In genomic region chr20:46939031-46939430, GRCh38 we compare ENCODE assay signal across 12 cellular contexts. TPM values are rescaled to one million over a fixed set of nuclear protein-coding genes. Genes with fewer than 3 reads are reported as not detected.
DNase-seq lines count a peak whose midpoint lies in the region; TF ChIP-seq lines count a peak whose summit lies in the region.
"Had no signal": no experiment of that assay in that cellular context is flagged by ENCODE, and none has a peak within 500 bp of the region (broad histone marks: within the 10 kb centered on the region; RNA-seq: fewer than 3 reads in every experiment).

No MANE protein-coding gene starts in this region.

- intact Hi-C loops in dendritic cell treated with granulocyte-macrophage colony-stimulating factor and Interleukin-4, amounts not matched to agents 40 ng/mL and 50 ng/mL, for 4 days (cut with micrococcal nuclease): no loop called here
- intact Hi-C loops in activated CD4-positive, alpha-beta memory T cell treated with anti-CD3 and anti-CD28 coated beads for 36 hours (cut with micrococcal nuclease): no loop called here

- DNase-seq in SKM-1 treated with dmso at 0.1 percent for 144 hours (lab: John Stamatoyannopoulos, UW; ENCODE audit: unreplicated experiment): peak; percentile 7
- DNase-seq in SKM-1 (lab: John Stamatoyannopoulos, UW; ENCODE audit: unreplicated experiment): no peak
- DNase-seq in NB4 (ENCODE audit: low read depth): peak; percentile 43
- DNase-seq in progenitor cell of endocrine pancreas (ENCODE audit: low spot score, unreplicated experiment): no peak
- no peak for DNase-seq in activated CD4-positive, alpha-beta memory T cell treated with anti-CD3 and anti-CD28 coated beads for 36 hours
- no peak for DNase-seq in middle frontal gyrus (ENCODE audit: extremely low spot score, low spot score)
- DNase-seq in substantia nigra (lab: John Stamatoyannopoulos, UW): no peak
- DNase-seq: activated T-cell treated with anti-CD3 and anti-CD28 coated beads, Interleukin-2, amount 50 U/mL, for 48 hours; AML-193; NCI-H1048 had no signal

- H3K27ac Mint-ChIP-seq in dendritic cell treated with granulocyte-macrophage colony-stimulating factor and Interleukin-4, amounts not matched to agents 40 ng/mL and 50 ng/mL, for 4 days: peak overlapping the region; percentile 41
- peak overlapping the region; percentile 35 for H3K27ac Mint-ChIP-seq in progenitor cell of endocrine pancreas
- no peak overlapping the region for H3K27ac Mint-ChIP-seq in activated CD4-positive, alpha-beta memory T cell treated with anti-CD3 and anti-CD28 coated beads for 36 hours

- H3K4me3 ChIP-seq in NB4 (ENCODE audit: low read depth, low read length): no peak overlapping the region

- POLR2A ChIA-PET in activated CD4-positive, alpha-beta memory T cell treated with anti-CD3 and anti-CD28 coated beads for 36 hours (lab: Charles Lee): no interaction called here

- H3K9me3 Mint-ChIP-seq in dendritic cell treated with granulocyte-macrophage colony-stimulating factor and Interleukin-4, amounts not matched to agents 40 ng/mL and 50 ng/mL, for 4 days: no peaks in the 10 kb centered on the region
- no peaks in the 10 kb centered on the region for H3K9me3 Mint-ChIP-seq in progenitor cell of endocrine pancreas (ENCODE audit: low read depth)
- H3K9me3 Mint-ChIP-seq in activated CD4-positive, alpha-beta memory T cell treated with anti-CD3 and anti-CD28 coated beads for 36 hours: no peaks in the 10 kb centered on the region

- peaks cover 4% of the 10 kb centered on the region for H3K27me3 Mint-ChIP-seq in dendritic cell treated with granulocyte-macrophage colony-stimulating factor and Interleukin-4, amounts not matched to agents 40 ng/mL and 50 ng/mL, for 4 days
- H3K27me3 Mint-ChIP-seq in progenitor cell of endocrine pancreas: peaks cover 3% of the 10 kb centered on the region
- peaks cover 4% of the 10 kb centered on the region for H3K27me3 Mint-ChIP-seq in activated CD4-positive, alpha-beta memory T cell treated with anti-CD3 and anti-CD28 coated beads for 36 hours

- TF ChIP-seq CTCF in NB4 (IDR thresholded peaks at IDR 0.05; ENCODE audit: low read depth, low read length): no peak
- TF ChIP-seq CTCF in progenitor cell of endocrine pancreas (IDR thresholded peaks at IDR 0.05; ENCODE audit: unreplicated experiment): peak; percentile 24

- no peaks in the 10 kb centered on the region for H3K36me3 Mint-ChIP-seq in dendritic cell treated with granulocyte-macrophage colony-stimulating factor and Interleukin-4, amounts not matched to agents 40 ng/mL and 50 ng/mL, for 4 days (ENCODE audit: low read depth)
- no peaks in the 10 kb centered on the region for H3K36me3 Mint-ChIP-seq in progenitor cell of endocrine pancreas (ENCODE audit: insufficient read depth)
- H3K36me3 Mint-ChIP-seq in activated CD4-positive, alpha-beta memory T cell treated with anti-CD3 and anti-CD28 coated beads for 36 hours: no peaks in the 10 kb centered on the region

- no peak for TF ChIP-seq POLR2A in NB4 (IDR thresholded peaks at IDR 0.05; ENCODE audit: extremely low read depth, insufficient read length)

- peaks cover 11% of the 10 kb centered on the region for H3K4me1 Mint-ChIP-seq in dendritic cell treated with granulocyte-macrophage colony-stimulating factor and Interleukin-4, amounts not matched to agents 40 ng/mL and 50 ng/mL, for 4 days (ENCODE audit: low read depth)
- no peaks in the 10 kb centered on the region for H3K4me1 Mint-ChIP-seq in progenitor cell of endocrine pancreas (ENCODE audit: low read depth)
- no peaks in the 10 kb centered on the region for H3K4me1 Mint-ChIP-seq in activated CD4-positive, alpha-beta memory T cell treated with anti-CD3 and anti-CD28 coated beads for 36 hours (ENCODE audit: low read depth)

- H3K27ac ChIP-seq in substantia nigra (ENCODE audit: low read depth, low read length, poor library complexity, severe bottlenecking): no peak overlapping the region

- CTCF ChIA-PET in activated CD4-positive, alpha-beta memory T cell treated with anti-CD3 and anti-CD28 coated beads for 36 hours (lab: Charles Lee): no interaction called here

- no peak overlapping the region for H3K4me3 Mint-ChIP-seq in dendritic cell treated with granulocyte-macrophage colony-stimulating factor and Interleukin-4, amounts not matched to agents 40 ng/mL and 50 ng/mL, for 4 days
- H3K4me3 Mint-ChIP-seq in progenitor cell of endocrine pancreas (ENCODE audit: low read depth): no peak overlapping the region
- H3K4me3 Mint-ChIP-seq in activated CD4-positive, alpha-beta memory T cell treated with anti-CD3 and anti-CD28 coated beads for 36 hours: no peak overlapping the region

RNA-seq across cellular contexts. Expression of gene EYA2, which starts 44.4 kb away (rescaled TPM):
- 0.53 and 0.73 TPM in 2 replicates for total RNA-seq in progenitor cell of endocrine pancreas
- total RNA-seq in activated CD4-positive, alpha-beta memory T cell treated with anti-CD3 and anti-CD28 coated beads for 36 hours: not detected
- total RNA-seq: lung microvascular endothelial cell had no signal

Comparison
In these comparisons a context has a peak if more than half of its experiments do, and no peak if none do; other contexts are left out.
1. DNase-seq: peak in SKM-1 treated with dmso at 0.1 percent for 144 hours (single experiment) and NB4 (single experiment); none in SKM-1 (single experiment), progenitor cell of endocrine pancreas (single experiment), activated CD4-positive, alpha-beta memory T cell treated with anti-CD3 and anti-CD28 coated beads for 36 hours (single experiment), middle frontal gyrus (single experiment) and substantia nigra (0 of 49).